Comparison of ENCODE assay signal across 2 cellular contexts in genomic region chr13:75748874-75749273, GRCh38.
TF ChIP-seq lines count a peak whose summit lies in the region.

No MANE protein-coding gene starts in this region.

TF ChIP-seq in HEK293, 187 proteins besides CTCF, POLR2A, EP300 and RAD21 (continued from another document):
- no peak for TF ChIP-seq ZNF692 (tag by site-specific recombination; IDR thresholded peaks at IDR 0.05)
- no peak for TF ChIP-seq OSR2 (tag by site-specific recombination; IDR thresholded peaks at IDR 0.05)
- no peak for TF ChIP-seq ZNF155 (tag by site-specific recombination; IDR thresholded peaks at IDR 0.05)
- no peak for TF ChIP-seq ZNF37A (tag by site-specific recombination; IDR thresholded peaks at IDR 0.05)
- TF ChIP-seq MZF1 (tag by site-specific recombination; IDR thresholded peaks at IDR 0.05; ENCODE audit: borderline replicate concordance): no peak
- TF ChIP-seq ZBTB6 (tag by site-specific recombination; IDR thresholded peaks at IDR 0.05): no peak
- 0 out of 2 replicates have a peak, but pooled peaks have one; percentile 10 for TF ChIP-seq PRDM6 (tag by site-specific recombination; IDR thresholded peaks at IDR 0.05)
- TF ChIP-seq GLIS1 (tag by site-specific recombination; IDR thresholded peaks at IDR 0.05): peak; percentile 31; the same call in 1 of the 2 replicates
- TF ChIP-seq ZNF548 (tag by site-specific recombination; IDR thresholded peaks at IDR 0.05): no peak
- no peak for TF ChIP-seq ZNF341 (tag by site-specific recombination; IDR thresholded peaks at IDR 0.05; ENCODE audit: low read depth)
- no peak for TF ChIP-seq ZNF302 (tag by site-specific recombination; IDR thresholded peaks at IDR 0.05; ENCODE audit: low read depth)
- TF ChIP-seq AEBP2 (tag by site-specific recombination; IDR thresholded peaks at IDR 0.05; ENCODE audit: borderline replicate concordance): no peak
- TF ChIP-seq BCL6B (tag by site-specific recombination; IDR thresholded peaks at IDR 0.05): no peak
- TF ChIP-seq ZBTB49 (tag by site-specific recombination; IDR thresholded peaks at IDR 0.05; ENCODE audit: low read depth): no peak

TF ChIP-seq in SK-N-SH, 30 proteins besides CTCF, POLR2A, EP300 and RAD21 (continued from another document):
- TF ChIP-seq ZBTB33 (IDR thresholded peaks at IDR 0.05; ENCODE audit: borderline replicate concordance, low read depth) (no peak), JUND (IDR thresholded peaks at IDR 0.05) (no peak), IRF3 (IDR thresholded peaks at IDR 0.05; ENCODE audit: low read depth, low read length) (no peak), MEF2A (IDR thresholded peaks at IDR 0.05; ENCODE audit: borderline replicate concordance, low read depth) (no peak), RFX5 (IDR thresholded peaks at IDR 0.05; ENCODE audit: low read length) (no peak), TCF12 (IDR thresholded peaks at IDR 0.05) (no peak), TEAD4 (IDR thresholded peaks at IDR 0.05; ENCODE audit: borderline replicate concordance, insufficient read depth) (no peak), USF1 (IDR thresholded peaks at IDR 0.05; ENCODE audit: borderline replicate concordance, low read depth) (no peak)
